In genomic region chr1:202247837-202248795, GRCh38 we compare ENCODE assay signal across 17 cellular contexts. TPM values are rescaled to one million over a fixed set of nuclear protein-coding genes. Genes with fewer than 3 reads are reported as not detected.
DNase-seq lines count a peak whose midpoint lies in the region; ATAC-seq, FAIRE-seq and TF ChIP-seq lines count a peak whose summit lies in the region.
"Had no signal": no experiment of that assay in that cellular context is flagged by ENCODE, and none has a peak within 500 bp of the region (broad histone marks: within the 10 kb centered on the region; RNA-seq: fewer than 3 reads in every experiment).

No MANE protein-coding gene starts in this region.

- H3K36me3 Mint-ChIP-seq in GM23338 (ENCODE audit: low read depth) (no peaks in the 10 kb centered on the region), immature natural killer cell (peaks cover 2 to 5% (median 5%) of the 10 kb centered on the region in 3 donors)
- H3K36me3 Mint-ChIP-seq in activated CD8-positive, alpha-beta memory T cell treated with anti-CD3 and anti-CD28 coated beads, Interleukin-2, amount 10 ng/mL, durations not matched to agents 7 days and 5 days = no peaks in the 10 kb centered on the region

- H3K4me1 Mint-ChIP-seq in GM23338 (peaks cover 25% of the 10 kb centered on the region), immature natural killer cell (peaks cover 0 to 1% of the 10 kb centered on the region in 2 donors)
- H3K4me1 Mint-ChIP-seq in activated CD8-positive, alpha-beta memory T cell treated with anti-CD3 and anti-CD28 coated beads, Interleukin-2, amount 10 ng/mL, durations not matched to agents 7 days and 5 days = no peaks in the 10 kb centered on the region

- no peaks in the 10 kb centered on the region for H3K36me3 ChIP-seq in GM23338 (ENCODE audit: insufficient read depth)
- H3K36me3 ChIP-seq: pancreas had no signal

- H3K27ac Mint-ChIP-seq in GM23338 = no peak overlapping the region
- H3K27ac Mint-ChIP-seq in activated CD8-positive, alpha-beta memory T cell treated with anti-CD3 and anti-CD28 coated beads, Interleukin-2, amount 10 ng/mL, durations not matched to agents 7 days and 5 days = no peak overlapping the region
- peak overlapping the region in 2 of 6 donors; percentile 16 to 34 for H3K27ac Mint-ChIP-seq in immature natural killer cell

- H3K27me3 Mint-ChIP-seq in GM23338 (ENCODE audit: insufficient read depth, low read depth, poor library complexity) = peaks cover 7% of the 10 kb centered on the region
- peaks cover 15% of the 10 kb centered on the region for H3K27me3 Mint-ChIP-seq in activated CD8-positive, alpha-beta memory T cell treated with anti-CD3 and anti-CD28 coated beads, Interleukin-2, amount 10 ng/mL, durations not matched to agents 7 days and 5 days
- peaks cover 0 to 1% (median 1%) of the 10 kb centered on the region in 3 donors for H3K27me3 Mint-ChIP-seq in immature natural killer cell (ENCODE audit: low read depth in 3 of 3)

- no peak overlapping the region for H3K4me2 ChIP-seq in GM23338

- H3K4me3 Mint-ChIP-seq in GM23338 = no peak overlapping the region; the same call in 2 of the 3 replicates
- no peak overlapping the region for H3K4me3 Mint-ChIP-seq in activated CD8-positive, alpha-beta memory T cell treated with anti-CD3 and anti-CD28 coated beads, Interleukin-2, amount 10 ng/mL, durations not matched to agents 7 days and 5 days
- H3K4me3 Mint-ChIP-seq in immature natural killer cell = no peak overlapping the region

- CTCF ChIA-PET in activated CD8-positive, alpha-beta memory T cell treated with anti-CD3 and anti-CD28 coated beads, Interleukin-2, amount 10 ng/mL, durations not matched to agents 7 days and 5 days (lab: Charles Lee) = interaction anchor here (1.8 kb wide), 1 partner anchor 55 kb away, joined by 4 read pairs; no protein-coding TSS in a partner anchor

- H3K4me3 ChIP-seq in AG10803 (ENCODE audit: low read length) (no peak overlapping the region), GM23338 (no peak overlapping the region)
- H3K4me3 ChIP-seq: pancreas had no signal

- H3K79me2 ChIP-seq in GM23338 (replicated peaks; ENCODE audit: insufficient read depth) = no peaks in the 10 kb centered on the region

- no peaks in the 10 kb centered on the region for H3F3A ChIP-seq in GM23338 (replicated peaks; ENCODE audit: low read depth)

- peaks cover 8% of the 10 kb centered on the region for H3K4me1 ChIP-seq in GM23338 (ENCODE audit: insufficient read depth)
- H3K4me1 ChIP-seq: pancreas had no signal

- H2AFZ ChIP-seq in GM23338 = peak overlapping the region; percentile 80

- TF ChIP-seq CTCF in AG10803 (conservative IDR thresholded peaks at IDR 0.05; ENCODE audit: low read length) = no peak
- TF ChIP-seq CTCF in GM23338 (conservative IDR thresholded peaks at IDR 0.05; ENCODE audit: low read depth in 2 of 2) = no peak

- FAIRE-seq in RCC 7860 (lab: Jason Lieb, UNC) = no peak
- FAIRE-seq: endothelial cell of umbilical vein, islet of Langerhans, pancreas had no signal

- H3K27ac ChIP-seq in GM23338 (ENCODE audit: low read depth) = no peak overlapping the region
- H3K27ac ChIP-seq: C4-2B, pancreas had no signal

- H3K9me3 Mint-ChIP-seq in GM23338 (no peaks in the 10 kb centered on the region), immature natural killer cell (no peaks in the 10 kb centered on the region)
- H3K9me3 Mint-ChIP-seq in activated CD8-positive, alpha-beta memory T cell treated with anti-CD3 and anti-CD28 coated beads, Interleukin-2, amount 10 ng/mL, durations not matched to agents 7 days and 5 days (ENCODE audit: low read depth) = no peaks in the 10 kb centered on the region

- no peaks in the 10 kb centered on the region for H4K20me1 ChIP-seq in GM23338 (replicated peaks; ENCODE audit: insufficient read depth)

- DNase-seq in AG10803 (ENCODE audit: low read depth) (peak; percentile 16), GM23338 (ENCODE audit: low spot score) (peak; percentile 48), NCI-H524 treated with DMSO at 0.1 percent for 48 hours (lab: John Stamatoyannopoulos, UW) (peak; percentile 80), iPS-NIHi7 (ENCODE audit: extremely low spot score) (peak; percentile 54), immature natural killer cell (no peak), RCC 7860 (ENCODE audit: low spot score) (no peak), GM19238 (ENCODE audit: insufficient read length, low spot score) (no peak)
- no peak for DNase-seq in activated CD8-positive, alpha-beta memory T cell treated with anti-CD3 and anti-CD28 coated beads, Interleukin-2, amount 10 ng/mL, durations not matched to agents 7 days and 5 days
- DNase-seq: activated CD4-positive, alpha-beta T cell treated with anti-CD3 and anti-CD28 coated beads, Interleukin-2, amount 50 U/mL, for 4 hours; DMS79 treated with DMSO at 0.1 percent for 48 hours; NCI-H1048; stimulated activated naive CD8-positive, alpha-beta T cell treated with anti-CD3 and anti-CD28 coated beads, Interleukin-15, Interleukin-2, amounts not matched to agents 100 U/mL and 50 U/mL, for 24 hours had no signal

- ATAC-seq in GM23338 = peak; percentile 83
- no peak for ATAC-seq in activated CD8-positive, alpha-beta memory T cell treated with anti-CD3 and anti-CD28 coated beads, Interleukin-2, amount 10 ng/mL, durations not matched to agents 7 days and 5 days
- ATAC-seq: pancreas; stimulated activated naive CD8-positive, alpha-beta T cell treated with anti-CD3 and anti-CD28 coated beads, Interleukin-15, Interleukin-2, amounts not matched to agents 100 U/mL and 50 U/mL, for 24 hours had no signal

- H3K27me3 ChIP-seq in GM23338 (ENCODE audit: insufficient read depth) = no peaks in the 10 kb centered on the region
- H3K27me3 ChIP-seq: pancreas had no signal

- no peaks in the 10 kb centered on the region for H3K9me2 ChIP-seq in GM23338 (ENCODE audit: insufficient read depth)

TF ChIP-seq in GM23338, 12 proteins besides CTCF, POLR2A, EP300 and RAD21 (continues in another document):
- TF ChIP-seq EZH2 (IDR thresholded peaks at IDR 0.05; ENCODE audit: low read depth, unreplicated experiment) = no peak
- TF ChIP-seq ZNF331 (CRISPR knock-in tag; IDR thresholded peaks at IDR 0.05; ENCODE audit: low read depth) = no peak
- no peak for TF ChIP-seq POLR2AphosphoS5 (IDR thresholded peaks at IDR 0.05; ENCODE audit: low read depth)
- TF ChIP-seq NANOG (IDR thresholded peaks at IDR 0.05; ENCODE audit: borderline replicate concordance) = no peak
- TF ChIP-seq, protein P1, sequence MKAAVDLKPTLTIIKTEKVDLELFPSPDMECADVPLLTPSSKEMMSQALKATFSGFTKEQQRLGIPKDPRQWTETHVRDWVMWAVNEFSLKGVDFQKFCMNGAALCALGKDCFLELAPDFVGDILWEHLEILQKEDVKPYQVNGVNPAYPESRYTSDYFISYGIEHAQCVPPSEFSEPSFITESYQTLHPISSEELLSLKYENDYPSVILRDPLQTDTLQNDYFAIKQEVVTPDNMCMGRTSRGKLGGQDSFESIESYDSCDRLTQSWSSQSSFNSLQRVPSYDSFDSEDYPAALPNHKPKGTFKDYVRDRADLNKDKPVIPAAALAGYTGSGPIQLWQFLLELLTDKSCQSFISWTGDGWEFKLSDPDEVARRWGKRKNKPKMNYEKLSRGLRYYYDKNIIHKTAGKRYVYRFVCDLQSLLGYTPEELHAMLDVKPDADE (IDR thresholded peaks at IDR 0.05) = no peak
- no peak for TF ChIP-seq ZNF114 (CRISPR knock-in tag; IDR thresholded peaks at IDR 0.05)
- no peak for TF ChIP-seq JUNB (IDR thresholded peaks at IDR 0.05; ENCODE audit: unreplicated experiment)

RNA-seq across cellular contexts. Expression of gene LGR6, which starts 54.5 kb away (rescaled TPM):
- 0.58 and 0.66 TPM in 2 replicates for total RNA-seq in GM23338 (2014; rRNA removed; shearing (Covaris generic))
- polyA plus RNA-seq in GM23338 (2016; fragmentation: Nextera tagmentation; extraction: Ambion mirVana) (0.89 and 0.96 TPM in 2 replicates), immature natural killer cell (10 to 100 TPM; 10.9 to 26.8 (median 21.1) TPM)
- total RNA-seq in activated CD8-positive, alpha-beta memory T cell treated with anti-CD3 and anti-CD28 coated beads, Interleukin-2, amount 10 ng/mL, durations not matched to agents 7 days and 5 days = under 1 TPM in 1 of 2 experiments, not detected in 1; 0.26 TPM
- total RNA-seq: endothelial cell of umbilical vein, SK-MEL-5 had no signal
- polyA plus RNA-seq: endothelial cell of umbilical vein had no signal

Comparison
In these comparisons a context has a peak if more than half of its experiments do, and no peak if none do; other contexts are left out.
1. DNase-seq: peak in AG10803 (single experiment), GM23338 (single experiment), NCI-H524 treated with DMSO at 0.1 percent for 48 hours (single experiment) and iPS-NIHi7 (single experiment); none in activated CD8-positive, alpha-beta memory T cell treated with anti-CD3 and anti-CD28 coated beads, Interleukin-2, amount 10 ng/mL, durations not matched to agents 7 days and 5 days (single experiment), immature natural killer cell (0 of 3), RCC 7860 (single experiment) and GM19238 (single experiment).